ENCODE assay signal across 1 cellular context in genomic region chr10:73867126-73867807, GRCh38.
TF ChIP-seq lines count a peak whose summit lies in the region.

No MANE protein-coding gene starts in this region.

TF ChIP-seq in K562, 482 proteins besides CTCF, POLR2A, EP300 and RAD21:
- TF ChIP-seq STAT5A (IDR thresholded peaks at IDR 0.05; ENCODE audit: borderline replicate concordance, low read length): no peak
- no peak for TF ChIP-seq HCFC1 (IDR thresholded peaks at IDR 0.05; ENCODE audit: low read depth, low read length)
